ENCODE assay signal across 21 cellular contexts in the genomic region with DNA sequence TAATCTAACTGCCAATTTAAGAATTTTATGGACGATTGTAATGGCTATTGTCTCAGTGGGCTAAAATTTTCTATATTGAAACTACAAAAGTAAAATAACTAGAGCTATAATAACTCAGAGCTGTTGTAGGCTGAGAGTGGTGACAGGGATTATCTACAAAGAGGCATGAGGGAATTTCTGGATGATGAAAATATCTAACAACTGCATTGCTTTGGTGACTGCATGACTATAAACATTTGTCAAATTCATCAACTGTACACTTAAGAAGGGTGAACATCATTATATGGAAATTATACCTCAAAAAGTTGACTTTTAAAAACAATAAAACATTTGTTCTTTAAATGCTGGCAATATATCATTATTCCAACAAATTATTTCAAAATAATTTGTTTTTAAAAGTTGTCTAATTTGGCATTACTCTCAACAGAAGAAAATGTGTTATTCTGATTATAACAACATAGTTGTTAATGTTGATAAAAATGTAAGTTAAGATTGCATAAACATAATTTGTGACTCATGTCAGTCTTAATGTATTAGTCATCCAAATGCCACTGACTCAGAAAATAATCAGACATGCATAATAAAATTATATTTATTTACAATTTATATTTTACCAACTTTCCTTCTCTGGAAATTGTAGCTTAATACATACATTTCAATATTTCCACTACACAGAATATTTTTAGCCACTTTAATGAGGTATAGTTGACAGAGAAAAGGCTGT.
DNase-seq lines count a peak whose midpoint lies in the region; ATAC-seq and TF ChIP-seq lines count a peak whose summit lies in the region.
"Had no signal": no experiment of that assay in that cellular context is flagged by ENCODE, and none has a peak within 500 bp of the region (broad histone marks: within the 10 kb centered on the region; RNA-seq: fewer than 3 reads in every experiment).

No MANE protein-coding gene starts in this region.

- H3K27me3 ChIP-seq in RWPE2 (ENCODE audit: insufficient read depth, poor library complexity, severe bottlenecking) (no peaks in the 10 kb centered on the region), testis (no peaks in the 10 kb centered on the region), ovary (no peaks in the 10 kb centered on the region)
- no peaks in the 10 kb centered on the region for H3K27me3 ChIP-seq in CD8-positive, alpha-beta memory T cell (ENCODE audit: insufficient read depth, low read length, poor library complexity, severe bottlenecking)
- H3K27me3 ChIP-seq: BLaER1 treated with 17β-estradiol and CSF1 and Interleukin-3, amounts not matched to agents 10 nM and 100 nM; upper lobe of right lung had no signal

- no peaks in the 10 kb centered on the region for H3K36me3 Mint-ChIP-seq in CD8-positive, alpha-beta memory T cell
- H3K36me3 Mint-ChIP-seq: activated naive CD4-positive, alpha-beta T cell treated with anti-CD3 and anti-CD28 coated beads, Interleukin-2, amount 50 U/mL, for 24 hours had no signal

- ATAC-seq in RWPE2 (ENCODE audit: low read depth), result peak; percentile 55; the same call in 2 of the 3 replicates
- ATAC-seq: left cardiac atrium; right cardiac atrium; stimulated activated naive CD8-positive, alpha-beta T cell treated with anti-CD3 and anti-CD28 coated beads, Interleukin-15, Interleukin-2, amounts not matched to agents 100 U/mL and 50 U/mL, for 24 hours; upper lobe of right lung had no signal

- H3K27ac Mint-ChIP-seq in CD8-positive, alpha-beta memory T cell, result no peak overlapping the region
- H3K27ac Mint-ChIP-seq: activated CD4-positive, alpha-beta T cell treated with anti-CD3 and anti-CD28 coated beads, Interleukin-2, amount 10 ng/mL, durations not matched to agents 7 days and 5 days; activated naive CD4-positive, alpha-beta T cell treated with anti-CD3 and anti-CD28 coated beads, Interleukin-2, amount 50 U/mL, for 24 hours; H9 had no signal

- TF ChIP-seq POLR2A in testis (IDR thresholded peaks at IDR 0.05) (no peak), ovary (IDR thresholded peaks at IDR 0.05) (no peak)

- no peaks in the 10 kb centered on the region for H3K27me3 Mint-ChIP-seq in CD8-positive, alpha-beta memory T cell
- H3K27me3 Mint-ChIP-seq: activated CD4-positive, alpha-beta T cell treated with anti-CD3 and anti-CD28 coated beads, Interleukin-2, amount 10 ng/mL, durations not matched to agents 7 days and 5 days; activated naive CD4-positive, alpha-beta T cell treated with anti-CD3 and anti-CD28 coated beads, Interleukin-2, amount 50 U/mL, for 24 hours had no signal

- intact Hi-C loops in testis (cut with DNase I; ENCODE audit: low total_unique reads), result no loop called here
- intact Hi-C loops in ovary (cut with DNase I), result no loop called here

- H3K9me3 ChIP-seq in RWPE2 (ENCODE audit: severe bottlenecking) (no peaks in the 10 kb centered on the region), testis (no peaks in the 10 kb centered on the region), ovary (no peaks in the 10 kb centered on the region)
- no peaks in the 10 kb centered on the region for H3K9me3 ChIP-seq in CD8-positive, alpha-beta memory T cell (ENCODE audit: low read length)
- H3K9me3 ChIP-seq: BLaER1 treated with 17β-estradiol and CSF1 and Interleukin-3, amounts not matched to agents 10 nM and 100 nM; upper lobe of right lung had no signal

- peaks cover 37% of the 10 kb centered on the region for H3K4me1 ChIP-seq in RWPE2 (ENCODE audit: insufficient read depth, poor library complexity, severe bottlenecking)
- no peaks in the 10 kb centered on the region for H3K4me1 ChIP-seq in testis
- no peaks in the 10 kb centered on the region for H3K4me1 ChIP-seq in CD8-positive, alpha-beta memory T cell (ENCODE audit: insufficient read depth, low read length)
- no peaks in the 10 kb centered on the region for H3K4me1 ChIP-seq in ovary (ENCODE audit: insufficient read depth)
- H3K4me1 ChIP-seq: BLaER1 treated with 17β-estradiol and CSF1 and Interleukin-3, amounts not matched to agents 10 nM and 100 nM; upper lobe of right lung had no signal

- no peaks in the 10 kb centered on the region for H3K36me3 ChIP-seq in RWPE2 (ENCODE audit: low read depth)
- H3K36me3 ChIP-seq in testis (ENCODE audit: low read depth, missing control alignments), result no peaks in the 10 kb centered on the region
- no peaks in the 10 kb centered on the region for H3K36me3 ChIP-seq in CD8-positive, alpha-beta memory T cell (ENCODE audit: insufficient read depth, low read length)
- H3K36me3 ChIP-seq in ovary, result no peaks in the 10 kb centered on the region
- H3K36me3 ChIP-seq: BLaER1 treated with 17β-estradiol and CSF1 and Interleukin-3, amounts not matched to agents 10 nM and 100 nM; cardiac muscle cell; upper lobe of right lung had no signal

- DNase-seq in HS-27A (ENCODE audit: low read depth) (peak; percentile 40), RWPE2 (ENCODE audit: low spot score) (no peak), dermis blood vessel endothelial cell (peak; percentile 45), renal cortical epithelial cell (ENCODE audit: low read depth) (peak; percentile 7), NCI-H2171 (lab: John Stamatoyannopoulos, UW) (no peak), testis (no peak), ovary (no peak)
- DNase-seq in CD8-positive, alpha-beta memory T cell, result no peak
- DNase-seq: activated CD4-positive, alpha-beta T cell treated with anti-CD3 and anti-CD28 coated beads, Interleukin-2, amount 10 ng/mL, durations not matched to agents 7 days and 5 days; effector CD8-positive, alpha-beta T cell; foreskin melanocyte; H9; left cardiac atrium; NCI-H1930; NCI-H524 treated with DMSO at 0.1 percent for 48 hours; right cardiac atrium; stimulated activated naive CD8-positive, alpha-beta T cell treated with anti-CD3 and anti-CD28 coated beads, Interleukin-15, Interleukin-2, amounts not matched to agents 100 U/mL and 50 U/mL, for 24 hours; upper lobe of right lung had no signal

- WGBS in testis, 2 donors, result 48 to 71% methylated on average over 1 of the region's 1 CpG
- WGBS in ovary, 3 donors, result 52 to 59% (median 59%) methylated on average over 1 of the region's 1 CpG

- POLR2A ChIA-PET in CD8-positive, alpha-beta memory T cell (lab: Charles Lee), result no interaction called here

- TF ChIP-seq EP300 in ovary (IDR thresholded peaks at IDR 0.05), result no peak

- H3K4me3 ChIP-seq in RWPE2 (ENCODE audit: severe bottlenecking) (no peak overlapping the region), testis (no peak overlapping the region), ovary (no peak overlapping the region)
- H3K4me3 ChIP-seq in CD8-positive, alpha-beta memory T cell (ENCODE audit: low read length), result no peak overlapping the region
- H3K4me3 ChIP-seq: BLaER1 treated with 17β-estradiol and CSF1 and Interleukin-3, amounts not matched to agents 10 nM and 100 nM; cardiac muscle cell; upper lobe of right lung had no signal

- H3K9me3 Mint-ChIP-seq in CD8-positive, alpha-beta memory T cell, result peaks cover 7 to 25% (median 12%) of the 10 kb centered on the region in 5 donors
- H3K9me3 Mint-ChIP-seq: activated CD4-positive, alpha-beta T cell treated with anti-CD3 and anti-CD28 coated beads, Interleukin-2, amount 10 ng/mL, durations not matched to agents 7 days and 5 days; H9 had no signal

- no peak overlapping the region for H3K4me3 Mint-ChIP-seq in CD8-positive, alpha-beta memory T cell
- H3K4me3 Mint-ChIP-seq: activated CD4-positive, alpha-beta T cell treated with anti-CD3 and anti-CD28 coated beads, Interleukin-2, amount 10 ng/mL, durations not matched to agents 7 days and 5 days; activated naive CD4-positive, alpha-beta T cell treated with anti-CD3 and anti-CD28 coated beads, Interleukin-2, amount 50 U/mL, for 24 hours; H9 had no signal

- H3K4me1 Mint-ChIP-seq in CD8-positive, alpha-beta memory T cell, result no peaks in the 10 kb centered on the region
- H3K4me1 Mint-ChIP-seq: activated CD4-positive, alpha-beta T cell treated with anti-CD3 and anti-CD28 coated beads, Interleukin-2, amount 10 ng/mL, durations not matched to agents 7 days and 5 days; activated naive CD4-positive, alpha-beta T cell treated with anti-CD3 and anti-CD28 coated beads, Interleukin-2, amount 50 U/mL, for 24 hours had no signal

- peak overlapping the region; percentile 93 for H3K27ac ChIP-seq in RWPE2 (ENCODE audit: poor library complexity, severe bottlenecking)
- no peak overlapping the region for H3K27ac ChIP-seq in testis
- H3K27ac ChIP-seq in CD8-positive, alpha-beta memory T cell (ENCODE audit: low read depth, low read length), result no peak overlapping the region
- no peak overlapping the region for H3K27ac ChIP-seq in ovary
- H3K27ac ChIP-seq: BLaER1 treated with 17β-estradiol and CSF1 and Interleukin-3, amounts not matched to agents 10 nM and 100 nM; cardiac muscle cell; upper lobe of right lung had no signal

- CTCF ChIA-PET in CD8-positive, alpha-beta memory T cell (lab: Charles Lee), result no interaction called here

- TF ChIP-seq CTCF in RWPE2 (IDR thresholded peaks at IDR 0.05; ENCODE audit: poor library complexity, severe bottlenecking) (no peak), testis (IDR thresholded peaks at IDR 0.05) (no peak), ovary (IDR thresholded peaks at IDR 0.05) (no peak)

Comparison
In these comparisons a context has a peak if more than half of its experiments do, and no peak if none do; other contexts are left out.
1. DNase-seq: peak in HS-27A (single experiment), dermis blood vessel endothelial cell (single experiment) and renal cortical epithelial cell (single experiment); none in RWPE2 (single experiment), NCI-H2171 (single experiment), testis (single experiment), CD8-positive, alpha-beta memory T cell (0 of 5) and ovary (0 of 5).